22 cellular contexts compared by ENCODE assay signal in the genomic region with DNA sequence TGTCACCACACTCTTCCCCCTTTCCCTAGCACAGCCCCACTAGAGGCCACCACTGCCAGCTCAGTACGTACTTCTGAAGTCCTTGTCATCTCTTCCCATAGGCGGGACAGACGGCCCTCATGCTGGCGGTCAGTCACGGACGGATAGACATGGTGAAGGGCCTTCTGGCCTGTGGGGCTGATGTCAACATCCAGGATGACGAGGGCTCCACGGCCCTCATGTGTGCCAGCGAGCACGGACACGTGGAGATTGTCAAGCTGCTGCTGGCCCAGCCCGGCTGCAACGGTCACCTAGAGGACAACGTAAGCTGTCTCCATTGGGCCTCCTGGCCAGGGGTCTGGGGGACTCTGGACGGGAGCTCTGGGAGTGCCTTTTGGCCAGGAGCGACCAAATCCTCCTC.
"Had no signal": no experiment of that assay in that cellular context is flagged by ENCODE, and none has a peak within 500 bp of the region (broad histone marks: within the 10 kb centered on the region; RNA-seq: fewer than 3 reads in every experiment).

No MANE protein-coding gene starts in this region.

- H3K4me3 ChIP-seq: breast epithelium, colonic mucosa, dorsolateral prefrontal cortex, tibial nerve had no signal

- H3K36me3 ChIP-seq: breast epithelium, colonic mucosa had no signal

- ATAC-seq: activated CD4-positive, alpha-beta T cell treated with anti-CD3 and anti-CD28 coated beads for 36 hours; effector memory CD8-positive, alpha-beta T cell; esophagus mucosa; left colon; stimulated activated naive CD8-positive, alpha-beta T cell treated with anti-CD3 and anti-CD28 coated beads, Interleukin-15, Interleukin-2, amounts not matched to agents 100 U/mL and 50 U/mL, for 24 hours; T-helper 17 cell had no signal

- H3K4me3 Mint-ChIP-seq: activated B cell treated with CpG ODN at 0.5 μM for 24 hours; activated CD4-positive, alpha-beta T cell treated with anti-CD3 and anti-CD28 coated beads for 36 hours; activated naive CD8-positive, alpha-beta T cell treated with anti-CD3 and anti-CD28 coated beads for 36 hours; effector memory CD8-positive, alpha-beta T cell; nephron; T-helper 17 cell had no signal

- H3K27ac Mint-ChIP-seq: activated B cell treated with CpG ODN at 0.5 μM for 24 hours; activated CD4-positive, alpha-beta T cell treated with anti-CD3 and anti-CD28 coated beads for 36 hours; activated naive CD8-positive, alpha-beta T cell treated with anti-CD3 and anti-CD28 coated beads for 36 hours; effector memory CD8-positive, alpha-beta T cell; nephron; T-helper 17 cell had no signal

- H3K27me3 Mint-ChIP-seq: activated CD4-positive, alpha-beta T cell treated with anti-CD3 and anti-CD28 coated beads for 36 hours; activated naive CD8-positive, alpha-beta T cell treated with anti-CD3 and anti-CD28 coated beads for 36 hours; T-helper 17 cell had no signal

- H3K4me1 ChIP-seq: colonic mucosa had no signal

- H3K9me3 ChIP-seq: breast epithelium, colonic mucosa, tibial nerve had no signal

- H3K27ac ChIP-seq: breast epithelium, colonic mucosa, tibial nerve had no signal

- H3K4me1 Mint-ChIP-seq: activated B cell treated with CpG ODN at 0.5 μM for 24 hours; activated CD4-positive, alpha-beta T cell treated with anti-CD3 and anti-CD28 coated beads for 36 hours; activated naive CD8-positive, alpha-beta T cell treated with anti-CD3 and anti-CD28 coated beads for 36 hours had no signal

- H3K9me3 Mint-ChIP-seq: activated B cell treated with CpG ODN at 0.5 μM for 24 hours; activated naive CD8-positive, alpha-beta T cell treated with anti-CD3 and anti-CD28 coated beads for 36 hours; effector memory CD8-positive, alpha-beta T cell; nephron had no signal

- H3K27me3 ChIP-seq: breast epithelium, colonic mucosa, dorsolateral prefrontal cortex, tibial nerve had no signal

- DNase-seq: activated B cell treated with CpG ODN at 0.5 μM for 24 hours; activated CD4-positive, alpha-beta T cell treated with anti-CD3 and anti-CD28 coated beads for 36 hours; activated CD4-positive, alpha-beta T cell treated with anti-CD3 and anti-CD28 coated beads, Interleukin-2, amount 50 U/mL, for 48 hours; activated naive CD4-positive, alpha-beta T cell treated with Interleukin-2 at 50 U/mL for 16 hours; activated naive CD8-positive, alpha-beta T cell treated with anti-CD3 and anti-CD28 coated beads for 36 hours; activated T-cell treated with anti-CD3 and anti-CD28 coated beads, Interleukin-2, amount 50 U/mL, for 48 hours; colonic mucosa; dorsolateral prefrontal cortex; effector memory CD8-positive, alpha-beta T cell; islet precursor cell; left colon; midbrain; occipital lobe; retina; stimulated activated CD4-positive, alpha-beta T cell treated with anti-CD3 and anti-CD28 coated beads, Interleukin-4, amount 100 ng/mL, for 4 hours; stimulated activated naive CD8-positive, alpha-beta T cell treated with anti-CD3 and anti-CD28 coated beads, Interleukin-15, Interleukin-2, amounts not matched to agents 100 U/mL and 50 U/mL, for 24 hours; substantia nigra; T-helper 17 cell had no signal
